8 cellular contexts compared by ENCODE assay signal in genomic region chr15:75347222-75348033, GRCh38. TPM values are rescaled to one million over a fixed set of nuclear protein-coding genes. Genes with fewer than 3 reads are reported as not detected.
DNase-seq lines count a peak whose midpoint lies in the region; ATAC-seq and TF ChIP-seq lines count a peak whose summit lies in the region.

No MANE protein-coding gene starts in this region.

- no peaks in the 10 kb centered on the region for H3K9me3 ChIP-seq in Caco-2

- POLR2A ChIA-PET in Caco-2 (lab: Charles Lee) = interaction anchor here (0.7 kb wide), 1 partner anchor 20 kb away, joined by 3 read pairs; no protein-coding TSS in a partner anchor

- no TSS peak for BruUV-seq in Caco-2 (replicated peaks; lab: Mats Ljungman, UMichigan)

- H3K9me3 Mint-ChIP-seq in Caco-2 (ENCODE audit: unreplicated experiment) = no peaks in the 10 kb centered on the region
- H3K9me3 Mint-ChIP-seq in HFFc6 = no peaks in the 10 kb centered on the region

- H3K4me1 ChIP-seq in Caco-2 = peaks cover 5% of the 10 kb centered on the region; the same call in 1 of the 2 replicates

- H3K36me3 Mint-ChIP-seq in Caco-2 (ENCODE audit: insufficient read depth, unreplicated experiment) (peaks cover 7% of the 10 kb centered on the region), HFFc6 (ENCODE audit: low read depth) (no peaks in the 10 kb centered on the region)

- TF ChIP-seq CTCF in Caco-2 (IDR thresholded peaks at IDR 0.05; ENCODE audit: insufficient read depth in 1 of 2, low read depth in 1 of 2, low read length in 1 of 2, severe bottlenecking in 1 of 2, unreplicated experiment in 1 of 2) = no peak
- no peak for TF ChIP-seq CTCF in HFFc6 (IDR thresholded peaks at IDR 0.05)

- no peak for ATAC-seq in HG02759 (IDR thresholded peaks at IDR 0.05; ENCODE audit: unreplicated experiment)
- ATAC-seq in GM18502 (IDR thresholded peaks at IDR 0.05; ENCODE audit: poor library complexity, unreplicated experiment) = no peak

- CTCF ChIA-PET in Caco-2 (lab: Charles Lee) = interaction anchor here (1.0 kb wide), 1 partner anchor 21 kb away, joined by 3 read pairs; no protein-coding TSS in a partner anchor

- H3K36me3 ChIP-seq in Caco-2 (ENCODE audit: control insufficient read depth, insufficient read depth, low read length) = no peaks in the 10 kb centered on the region

- H3K27me3 Mint-ChIP-seq in Caco-2 (ENCODE audit: insufficient read depth, unreplicated experiment) (peaks cover 4% of the 10 kb centered on the region), HFFc6 (ENCODE audit: insufficient read depth) (peaks cover 16% of the 10 kb centered on the region)

- intact Hi-C loops in Caco-2 (cut with micrococcal nuclease; ENCODE audit: unreplicated experiment) = no loop called here

- H3K27ac Mint-ChIP-seq in Caco-2 (ENCODE audit: unreplicated experiment) = peak overlapping the region; percentile 57
- no peak overlapping the region for H3K27ac Mint-ChIP-seq in HFFc6

- no peaks in the 10 kb centered on the region for H3K27me3 ChIP-seq in Caco-2 (replicated peaks; ENCODE audit: control insufficient read depth, insufficient read depth, low read length)

- H3K4me1 Mint-ChIP-seq in Caco-2 (ENCODE audit: low read depth, unreplicated experiment) (no peaks in the 10 kb centered on the region), HFFc6 (ENCODE audit: low read depth) (no peaks in the 10 kb centered on the region)

- peak; percentile 57 for TF ChIP-seq POLR2A in Raji (IDR thresholded peaks at IDR 0.05; ENCODE audit: insufficient read depth, low read depth, low read length)

- DNase-seq in Caco-2 (peak; percentile 65 to 76), HFFc6 (no peak), amygdala (lab: John Stamatoyannopoulos, UW) (peak in 50 of 56 donors; percentile 17 to 74 (median 57)), hippocampal formation (lab: John Stamatoyannopoulos, UW) (peak; percentile 45 to 66), retina (peak; percentile 74)

- peak overlapping the region; percentile 71 for H3K4me3 ChIP-seq in Caco-2 (ENCODE audit: low read depth, low read length)

- peak overlapping the region; percentile 93 for H3K4me3 Mint-ChIP-seq in Caco-2 (ENCODE audit: unreplicated experiment)
- H3K4me3 Mint-ChIP-seq in HFFc6 = peak overlapping the region; percentile 79

RNA-seq across cellular contexts. Expression of gene NEIL1, which starts 0.6 kb away (rescaled TPM):
- 11.3 and 12.3 TPM in 2 replicates for total RNA-seq in Caco-2 (2022)
- 1 to 10 TPM in 4 of 6 experiments, under 1 TPM in 2; 0.83 to 3.6 (median 2.4) TPM for total RNA-seq in HFFc6 (2021; fragmentation: NEBNext Ultra II Directional; extraction: Animal tissue kit (Norgen Biotek cat#: 25700))

RNA-seq across cellular contexts. Expression of gene COMMD4, which starts 11.6 kb away (rescaled TPM):
- 93.9 and 94.3 TPM in 2 replicates for total RNA-seq in Caco-2 (2022)
- 100 to 1,000 TPM in 5 of 6 experiments, 10 to 100 TPM in 1; 90.1 to 133 (median 109) TPM for total RNA-seq in HFFc6 (2021; fragmentation: NEBNext Ultra II Directional; extraction: Animal tissue kit (Norgen Biotek cat#: 25700))

RNA-seq across cellular contexts. Expression of gene MAN2C1, which starts 21.0 kb away (rescaled TPM):
- 131 and 140 TPM in 2 replicates for total RNA-seq in Caco-2 (2022)
- 100 to 1,000 TPM in 4 of 6 experiments, 10 to 100 TPM in 2; 92.8 to 111 (median 105) TPM for total RNA-seq in HFFc6 (2021; fragmentation: NEBNext Ultra II Directional; extraction: Animal tissue kit (Norgen Biotek cat#: 25700))
